19 cellular contexts compared by ENCODE assay signal in the genomic region with DNA sequence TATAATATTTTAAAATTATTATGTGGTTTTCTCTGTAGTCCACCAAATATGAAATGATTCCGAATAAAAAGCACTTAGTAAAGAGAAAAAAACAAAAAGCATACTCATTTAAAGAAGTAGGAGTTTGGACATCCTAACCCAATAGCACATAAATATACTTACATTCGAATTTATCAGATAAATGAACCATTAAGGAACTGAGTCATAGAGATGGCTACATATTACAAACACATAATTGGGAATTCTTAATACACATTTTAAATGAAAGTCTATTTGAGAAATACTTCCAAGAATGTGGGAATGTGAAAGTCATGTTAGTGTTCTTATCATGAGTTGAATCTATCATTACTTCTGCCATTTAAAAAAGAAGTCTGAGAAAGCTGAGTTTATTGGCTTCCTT.
DNase-seq lines count a peak whose midpoint lies in the region; ATAC-seq and TF ChIP-seq lines count a peak whose summit lies in the region.
"Had no signal": no experiment of that assay in that cellular context is flagged by ENCODE, and none has a peak within 500 bp of the region (broad histone marks: within the 10 kb centered on the region; RNA-seq: fewer than 3 reads in every experiment).

No MANE protein-coding gene starts in this region.

- DNase-seq in T-helper 1 cell (no peak), adipocyte (ENCODE audit: low read depth) (peak; percentile 9), RKO (ENCODE audit: low spot score) (no peak), H7 (no peak)
- DNase-seq in CD4-positive, alpha-beta T cell = no peak
- DNase-seq in naive thymus-derived CD8-positive, alpha-beta T cell = no peak
- DNase-seq: 8988T had no signal

- POLR2A ChIA-PET in CD4-positive, alpha-beta T cell (lab: Charles Lee) = interaction anchor here (1.5 kb wide), 1 partner anchor 137 kb away, joined by 3 read pairs; no protein-coding TSS in a partner anchor
- POLR2A ChIA-PET in naive thymus-derived CD8-positive, alpha-beta T cell (lab: Charles Lee) = no interaction called here

- CTCF ChIA-PET in CD4-positive, alpha-beta T cell (lab: Charles Lee) = interaction anchor here (0.6 to 2.8 kb wide), 2 partner anchors 108 to 138 kb away, joined by 4 to 15 read pairs; no protein-coding TSS in a partner anchor

- ATAC-seq in CD4-positive, alpha-beta T cell (ENCODE audit: poor library complexity) = no peak
- no peak for ATAC-seq in naive thymus-derived CD8-positive, alpha-beta T cell
- no peak for ATAC-seq in esophagus mucosa

- no peaks in the 10 kb centered on the region for H3K9me3 ChIP-seq in CD4-positive, alpha-beta T cell (ENCODE audit: control insufficient read depth, low read length)
- H3K9me3 ChIP-seq in adipocyte (ENCODE audit: control insufficient read depth, low read length) = no peaks in the 10 kb centered on the region
- H3K9me3 ChIP-seq: ascending aorta, esophagus squamous epithelium, gastrocnemius medialis, thyroid gland had no signal

- H3K9ac ChIP-seq in adipocyte (ENCODE audit: low read length) = no peak overlapping the region

- intact Hi-C loops in CD4-positive, alpha-beta T cell (cut with DNase I, micrococcal nuclease) = loop anchor here (1.0 to 5.0 kb wide), 3 partner anchors 77 to 1572 kb away; no protein-coding TSS in a partner anchor

- peak overlapping the region; percentile 50 for H3K27ac Mint-ChIP-seq in T-helper 1 cell treated with Interleukin-12 subunit alpha and Interleukin-12 subunit beta and Interleukin-4 antibody, amounts not matched to agents 30 μg/mL and 1 μg/mL, for 36 hours
- peak overlapping the region; percentile 70 for H3K27ac Mint-ChIP-seq in CD4-positive, alpha-beta T cell
- peak overlapping the region in 6 of 10 donors; percentile 31 to 85 (median 76) for H3K27ac Mint-ChIP-seq in naive thymus-derived CD8-positive, alpha-beta T cell
- H3K27ac Mint-ChIP-seq: dendritic cell treated with granulocyte-macrophage colony-stimulating factor and Interleukin-4, amounts not matched to agents 40 ng/mL and 50 ng/mL, for 4 days; endodermal cell had no signal

- H3K36me3 ChIP-seq in adipocyte (ENCODE audit: control insufficient read depth, insufficient read depth, low read length, severe bottlenecking) (peaks cover 98% of the 10 kb centered on the region), H7 (replicated peaks; ENCODE audit: control insufficient read depth, insufficient read depth, low read length) (peaks cover 24% of the 10 kb centered on the region)

- no peak for TF ChIP-seq CTCF in CD4-positive, alpha-beta T cell (IDR thresholded peaks at IDR 0.05)

- no peaks in the 10 kb centered on the region for H3K27me3 ChIP-seq in CD4-positive, alpha-beta T cell (ENCODE audit: control insufficient read depth, insufficient read depth, low read length)
- H3K27me3 ChIP-seq in adipocyte (replicated peaks; ENCODE audit: control insufficient read depth, insufficient read depth, low read length) = no peaks in the 10 kb centered on the region
- no peaks in the 10 kb centered on the region for H3K27me3 ChIP-seq in H7 (ENCODE audit: control insufficient read depth, insufficient read depth, low read length)
- H3K27me3 ChIP-seq: ascending aorta, esophagus squamous epithelium, gastrocnemius medialis, thyroid gland had no signal

- H3K4me3 Mint-ChIP-seq in T-helper 1 cell treated with Interleukin-12 subunit alpha and Interleukin-12 subunit beta and Interleukin-4 antibody, amounts not matched to agents 30 μg/mL and 1 μg/mL, for 36 hours = no peak overlapping the region
- H3K4me3 Mint-ChIP-seq in CD4-positive, alpha-beta T cell = no peak overlapping the region
- no peak overlapping the region for H3K4me3 Mint-ChIP-seq in naive thymus-derived CD8-positive, alpha-beta T cell
- H3K4me3 Mint-ChIP-seq: activated CD4-positive, alpha-beta T cell treated with anti-CD3 and anti-CD28 coated beads for 36 hours; activated T-cell treated with anti-CD3 and anti-CD28 coated beads, Interleukin-2, amount 50 U/mL, for 4 hours; CD8-positive, alpha-beta memory T cell; dendritic cell treated with granulocyte-macrophage colony-stimulating factor and Interleukin-4, amounts not matched to agents 40 ng/mL and 50 ng/mL, for 4 days; endodermal cell; stimulated activated naive CD8-positive, alpha-beta T cell treated with anti-CD3 and anti-CD28 coated beads, Interleukin-15, Interleukin-2, amounts not matched to agents 100 ng/mL and 50 ng/mL, for 24 hours had no signal

- no peaks in the 10 kb centered on the region for H3K9me3 Mint-ChIP-seq in T-helper 1 cell treated with Interleukin-12 subunit alpha and Interleukin-12 subunit beta and Interleukin-4 antibody, amounts not matched to agents 30 μg/mL and 1 μg/mL, for 36 hours
- H3K9me3 Mint-ChIP-seq in CD4-positive, alpha-beta T cell = no peaks in the 10 kb centered on the region
- no peaks in the 10 kb centered on the region for H3K9me3 Mint-ChIP-seq in naive thymus-derived CD8-positive, alpha-beta T cell
- H3K9me3 Mint-ChIP-seq: activated T-cell treated with anti-CD3 and anti-CD28 coated beads, Interleukin-2, amount 50 U/mL, for 4 hours; CD8-positive, alpha-beta memory T cell; dendritic cell treated with granulocyte-macrophage colony-stimulating factor and Interleukin-4, amounts not matched to agents 40 ng/mL and 50 ng/mL, for 4 days; endodermal cell; stimulated activated naive CD8-positive, alpha-beta T cell treated with anti-CD3 and anti-CD28 coated beads, Interleukin-15, Interleukin-2, amounts not matched to agents 100 ng/mL and 50 ng/mL, for 24 hours had no signal

- peaks cover 26% of the 10 kb centered on the region for H3K36me3 Mint-ChIP-seq in T-helper 1 cell treated with Interleukin-12 subunit alpha and Interleukin-12 subunit beta and Interleukin-4 antibody, amounts not matched to agents 30 μg/mL and 1 μg/mL, for 36 hours (ENCODE audit: low read depth)
- peaks cover 42% of the 10 kb centered on the region for H3K36me3 Mint-ChIP-seq in CD4-positive, alpha-beta T cell (ENCODE audit: low read depth)
- peaks cover 4 to 55% (median 19%) of the 10 kb centered on the region in 3 donors for H3K36me3 Mint-ChIP-seq in naive thymus-derived CD8-positive, alpha-beta T cell

- H3K4me1 ChIP-seq in adipocyte (ENCODE audit: control insufficient read depth, insufficient read depth, low read length) = peaks cover 19% of the 10 kb centered on the region
- H3K4me1 ChIP-seq: ascending aorta, thyroid gland had no signal

- H3K4me3 ChIP-seq in adipocyte (ENCODE audit: low read length) = no peak overlapping the region
- no peak overlapping the region for H3K4me3 ChIP-seq in H7 (ENCODE audit: insufficient read depth, low read depth, low read length)
- H3K4me3 ChIP-seq: ascending aorta, esophagus squamous epithelium, gastrocnemius medialis, thyroid gland had no signal

- H3K4me1 Mint-ChIP-seq in T-helper 1 cell treated with Interleukin-12 subunit alpha and Interleukin-12 subunit beta and Interleukin-4 antibody, amounts not matched to agents 30 μg/mL and 1 μg/mL, for 36 hours (ENCODE audit: low read depth) = peaks cover 14% of the 10 kb centered on the region
- H3K4me1 Mint-ChIP-seq in CD4-positive, alpha-beta T cell (ENCODE audit: low read depth) = peaks cover 10% of the 10 kb centered on the region
- peaks cover 0 to 20% (median 6%) of the 10 kb centered on the region in 4 donors for H3K4me1 Mint-ChIP-seq in naive thymus-derived CD8-positive, alpha-beta T cell
- H3K4me1 Mint-ChIP-seq: endodermal cell had no signal

- H3K27me3 Mint-ChIP-seq in T-helper 1 cell treated with Interleukin-12 subunit alpha and Interleukin-12 subunit beta and Interleukin-4 antibody, amounts not matched to agents 30 μg/mL and 1 μg/mL, for 36 hours (ENCODE audit: low read depth) = no peaks in the 10 kb centered on the region
- H3K27me3 Mint-ChIP-seq in CD4-positive, alpha-beta T cell = no peaks in the 10 kb centered on the region
- H3K27me3 Mint-ChIP-seq in naive thymus-derived CD8-positive, alpha-beta T cell = no peaks in the 10 kb centered on the region
- H3K27me3 Mint-ChIP-seq: activated CD4-positive, alpha-beta T cell treated with anti-CD3 and anti-CD28 coated beads for 36 hours; CD8-positive, alpha-beta memory T cell; dendritic cell treated with granulocyte-macrophage colony-stimulating factor and Interleukin-4, amounts not matched to agents 40 ng/mL and 50 ng/mL, for 4 days; stimulated activated naive CD8-positive, alpha-beta T cell treated with anti-CD3 and anti-CD28 coated beads, Interleukin-15, Interleukin-2, amounts not matched to agents 100 ng/mL and 50 ng/mL, for 24 hours had no signal

- H3K27ac ChIP-seq in CD4-positive, alpha-beta T cell (ENCODE audit: low read depth, low read length) = no peak overlapping the region
- H3K27ac ChIP-seq: esophagus squamous epithelium, thyroid gland had no signal
